Comparison of ENCODE assay signal across 8 cellular contexts in genomic region chr10:26697163-26697921, GRCh38. TPM values are rescaled to one million over a fixed set of nuclear protein-coding genes. Genes with fewer than 3 reads are reported as not detected.
DNase-seq lines count a peak whose midpoint lies in the region; ATAC-seq and TF ChIP-seq lines count a peak whose summit lies in the region.

Gene PDSS1 (plus strand): TSS chr10:26697701. CDS start chr10:26697712, 11 bp downstream.

- H3K27ac ChIP-seq in HL-60 (replicated peaks) (peak within 1 kb of the TSS; percentile 99), Peyer's patch (peak within 1 kb of the TSS; percentile 83 to 95 (median 94))

- peaks cover 0 to 3% (median 0%) of the 10 kb centered on the region in 3 donors for H3K36me3 Mint-ChIP-seq in naive thymus-derived CD8-positive, alpha-beta T cell

- no peak for TF ChIP-seq CTCF in HL-60 (IDR thresholded peaks at IDR 0.05; ENCODE audit: insufficient read depth, low read length)
- no peak for TF ChIP-seq CTCF in Peyer's patch (IDR thresholded peaks at IDR 0.05)

- H3K9me3 ChIP-seq in Peyer's patch: no peaks in the 10 kb centered on the region

- peak in 1 of 2 donors; percentile 40 for TF ChIP-seq POLR2A in Peyer's patch (IDR thresholded peaks at IDR 0.05)

- POLR2A ChIA-PET in naive thymus-derived CD8-positive, alpha-beta T cell (lab: Charles Lee): interaction anchor here (0.6 to 2.4 kb wide), 9 partner anchors 10 to 1671 kb away, joined by 3 to 16 read pairs (median 4); partner anchors contain the start of genes APBB1IP, MASTL and YME1L1

- peak within 1 kb of the TSS; percentile 63 for H3K4me3 ChIP-seq in HL-60 (replicated peaks; ENCODE audit: insufficient read depth, low read length)
- peak within 1 kb of the TSS; percentile 86 to 97 (median 91) for H3K4me3 ChIP-seq in Peyer's patch

- peak; percentile 87 for ATAC-seq in GM19463 (IDR thresholded peaks at IDR 0.05; ENCODE audit: unreplicated experiment)
- ATAC-seq in naive thymus-derived CD8-positive, alpha-beta T cell: peak; percentile 72 to 84
- peak; percentile 86 for ATAC-seq in stimulated activated naive CD8-positive, alpha-beta T cell treated with anti-CD3 and anti-CD28 coated beads, Interleukin-15, Interleukin-2, amounts not matched to agents 100 U/mL and 50 U/mL, for 24 hours

- in situ Hi-C loops in Caki2 (cut with HindIII; ENCODE audit: low pct_unique_long_range_greater_than_20kb, low sequenced_read_pairs): no loop called here

- H3K4me3 Mint-ChIP-seq in naive thymus-derived CD8-positive, alpha-beta T cell: peak within 1 kb of the TSS; percentile 92 to 98 (median 94)

- H3K27ac Mint-ChIP-seq in naive thymus-derived CD8-positive, alpha-beta T cell: peak within 1 kb of the TSS; percentile 94 to 99 (median 97)

- H3K9me3 Mint-ChIP-seq in naive thymus-derived CD8-positive, alpha-beta T cell: no peaks in the 10 kb centered on the region

- no peaks in the 10 kb centered on the region for H3K27me3 Mint-ChIP-seq in naive thymus-derived CD8-positive, alpha-beta T cell

- no peaks in the 10 kb centered on the region for H3K36me3 ChIP-seq in Peyer's patch

- peaks cover 17 to 41% (median 39%) of the 10 kb centered on the region in 4 donors for H3K4me1 Mint-ChIP-seq in naive thymus-derived CD8-positive, alpha-beta T cell

- DNase-seq in Caki2 (ENCODE audit: low read depth): peak; percentile 84
- peak in 1 of 2 experiments; percentile 93 for DNase-seq in HL-60 (ENCODE audit: low read depth in 1 of 2, low spot score in 1 of 2)
- peak; percentile 62 to 89 (median 88) for DNase-seq in Peyer's patch
- peak; percentile 50 for DNase-seq in activated T-helper 1 cell treated with Interleukin-2 at 50 U/mL for 16 hours (ENCODE audit: low read depth)
- DNase-seq in fibroblast of gingiva (ENCODE audit: low read depth): peak; percentile 63
- DNase-seq in naive thymus-derived CD8-positive, alpha-beta T cell: peak; percentile 31 to 75 (median 52)
- peak; percentile 76 for DNase-seq in stimulated activated naive CD8-positive, alpha-beta T cell treated with anti-CD3 and anti-CD28 coated beads, Interleukin-15, Interleukin-2, amounts not matched to agents 100 U/mL and 50 U/mL, for 24 hours

- peaks cover 0 to 30% (median 7%) of the 10 kb centered on the region in 4 donors for H3K4me1 ChIP-seq in Peyer's patch

- H3K27me3 ChIP-seq in HL-60 (ENCODE audit: insufficient read depth, poor library complexity, severe bottlenecking) (no peaks in the 10 kb centered on the region), Peyer's patch (no peaks in the 10 kb centered on the region)

RNA-seq across cellular contexts. Expression of gene PDSS1, which starts in this region (rescaled TPM):
- total RNA-seq in Caki2 (2014; rRNA removed; shearing (Covaris generic); ENCODE audit: low replicate concordance): 8.5 and 8.9 TPM in 2 replicates
- total RNA-seq in Peyer's patch: 10 to 100 TPM; 26.2 to 41.0 (median 32.3) TPM
- 1 to 10 TPM; 5.4 to 6.0 TPM for total RNA-seq in naive thymus-derived CD8-positive, alpha-beta T cell
- polyA plus RNA-seq in naive thymus-derived CD8-positive, alpha-beta T cell: 1 to 10 TPM; 2.9 to 3.9 (median 3.8) TPM
